In genomic region chr7:50356212-50356944, GRCh38 we compare ENCODE assay signal across 9 cellular contexts. TPM values are rescaled to one million over a fixed set of nuclear protein-coding genes. Genes with fewer than 3 reads are reported as not detected.
DNase-seq lines count a peak whose midpoint lies in the region; ATAC-seq and TF ChIP-seq lines count a peak whose summit lies in the region.
"Had no signal": no experiment of that assay in that cellular context is flagged by ENCODE, and none has a peak within 500 bp of the region (broad histone marks: within the 10 kb centered on the region; RNA-seq: fewer than 3 reads in every experiment).

No MANE protein-coding gene starts in this region.

- H3K4me3 ChIP-seq in trophoblast cell (ENCODE audit: low read depth, low read length) (no peak overlapping the region), Caco-2 (ENCODE audit: low read depth, low read length) (no peak overlapping the region)
- H3K4me3 ChIP-seq: smooth muscle cell had no signal

- no peaks in the 10 kb centered on the region for H3K36me3 ChIP-seq in trophoblast cell (ENCODE audit: control insufficient read depth in 1 of 2, insufficient read depth in 2 of 2, low read length in 2 of 2)
- H3K36me3 ChIP-seq in Caco-2 (ENCODE audit: control insufficient read depth, insufficient read depth, low read length), result no peaks in the 10 kb centered on the region

- H3K27me3 ChIP-seq in trophoblast cell (ENCODE audit: insufficient read depth, low read length) (no peaks in the 10 kb centered on the region), Caco-2 (replicated peaks; ENCODE audit: control insufficient read depth, insufficient read depth, low read length) (no peaks in the 10 kb centered on the region)

- no peak overlapping the region for H2BK12ac ChIP-seq in trophoblast cell (ENCODE audit: low read length)

- DNase-seq in G401 (ENCODE audit: low spot score), result peak; percentile 5
- peak; percentile 84 for DNase-seq in OCI-M1 (lab: John Stamatoyannopoulos, UW)
- DNase-seq in effector memory CD8-positive, alpha-beta T cell, result no peak
- peak; percentile 24 to 38 for DNase-seq in trophoblast cell
- DNase-seq in kidney glomerular epithelial cell (lab: John Stamatoyannopoulos, UW), result no peak
- DNase-seq in SW480 (ENCODE audit: low spot score), result no peak
- DNase-seq in Caco-2, result no peak
- DNase-seq in cortex of kidney (lab: John Stamatoyannopoulos, UW), result no peak

- no peaks in the 10 kb centered on the region for H3K9me3 Mint-ChIP-seq in effector memory CD8-positive, alpha-beta T cell
- no peaks in the 10 kb centered on the region for H3K9me3 Mint-ChIP-seq in Caco-2 (ENCODE audit: unreplicated experiment)

- H3K27ac ChIP-seq in trophoblast cell (ENCODE audit: low read depth, low read length), result no peak overlapping the region

- ATAC-seq in effector memory CD8-positive, alpha-beta T cell (replicated peaks), result no peak

- H3K79me2 ChIP-seq in trophoblast cell (ENCODE audit: control insufficient read depth, insufficient read depth, low read length, poor library complexity), result no peaks in the 10 kb centered on the region

- H3K4me2 ChIP-seq in trophoblast cell (ENCODE audit: low read length), result no peak overlapping the region
- H3K4me2 ChIP-seq: smooth muscle cell had no signal

- H3K27me3 Mint-ChIP-seq in effector memory CD8-positive, alpha-beta T cell, result no peaks in the 10 kb centered on the region
- H3K27me3 Mint-ChIP-seq in Caco-2 (ENCODE audit: insufficient read depth, unreplicated experiment), result peaks cover 22% of the 10 kb centered on the region

- no peak overlapping the region for H3K4ac ChIP-seq in trophoblast cell (ENCODE audit: low read depth, low read length)

- H4K8ac ChIP-seq in trophoblast cell (ENCODE audit: low read depth, low read length), result no peak overlapping the region

- H3K4me3 Mint-ChIP-seq in effector memory CD8-positive, alpha-beta T cell, result peak overlapping the region; percentile 83 to 86
- H3K4me3 Mint-ChIP-seq in Caco-2 (ENCODE audit: unreplicated experiment), result no peak overlapping the region

- H3K4me1 ChIP-seq in trophoblast cell (ENCODE audit: control insufficient read depth in 1 of 2, insufficient read depth in 2 of 2, low read length in 2 of 2) (peaks cover 5 to 14% of the 10 kb centered on the region in 2 experiments), Caco-2 (no peaks in the 10 kb centered on the region)

- no peak overlapping the region for H2AFZ ChIP-seq in trophoblast cell (ENCODE audit: insufficient read depth, low read length, poor library complexity)

- H3K4me1 Mint-ChIP-seq in effector memory CD8-positive, alpha-beta T cell (ENCODE audit: low read depth in 2 of 2), result peaks cover 82 to 86% of the 10 kb centered on the region in 2 donors
- H3K4me1 Mint-ChIP-seq in Caco-2 (ENCODE audit: low read depth, unreplicated experiment), result no peaks in the 10 kb centered on the region

- no peak overlapping the region for H3K9ac ChIP-seq in trophoblast cell (ENCODE audit: low read length)

- POLR2A ChIA-PET in Caco-2 (lab: Charles Lee), result no interaction called here

- H2BK120ac ChIP-seq in trophoblast cell (ENCODE audit: insufficient read depth, low read length, poor library complexity), result no peak overlapping the region

- intact Hi-C loops in Caco-2 (cut with micrococcal nuclease; ENCODE audit: unreplicated experiment), result no loop called here

- peaks cover 92% of the 10 kb centered on the region for H3K36me3 Mint-ChIP-seq in effector memory CD8-positive, alpha-beta T cell (ENCODE audit: insufficient read depth)
- no peaks in the 10 kb centered on the region for H3K36me3 Mint-ChIP-seq in Caco-2 (ENCODE audit: insufficient read depth, unreplicated experiment)

- no peak overlapping the region for H3K23ac ChIP-seq in trophoblast cell (ENCODE audit: low read length)

- H3K27ac Mint-ChIP-seq in effector memory CD8-positive, alpha-beta T cell, result peak overlapping the region; percentile 99 to 100
- no peak overlapping the region for H3K27ac Mint-ChIP-seq in Caco-2 (ENCODE audit: unreplicated experiment)

- H2AK5ac ChIP-seq in trophoblast cell (ENCODE audit: low read length), result no peak overlapping the region

- no peak overlapping the region for H3K14ac ChIP-seq in trophoblast cell (ENCODE audit: low read length)

- WGBS in trophoblast cell (ENCODE audit: extremely low coverage, insufficient coverage, insufficient read length), result no CpG with 5 or more reads among the region's 15 CpGs

- H2BK5ac ChIP-seq in trophoblast cell (ENCODE audit: low read depth, low read length, poor library complexity), result no peak overlapping the region

- no peak overlapping the region for H3K18ac ChIP-seq in trophoblast cell (ENCODE audit: low read length)

- H4K12ac ChIP-seq in trophoblast cell (ENCODE audit: low read depth, low read length), result no peak overlapping the region

- H3K79me1 ChIP-seq in trophoblast cell (ENCODE audit: low read length), result no peaks in the 10 kb centered on the region

- no peak overlapping the region for H4K91ac ChIP-seq in trophoblast cell (ENCODE audit: low read depth, low read length)

- H3K9me3 ChIP-seq in trophoblast cell (ENCODE audit: insufficient read depth, low read depth, low read length) (no peaks in the 10 kb centered on the region), Caco-2 (no peaks in the 10 kb centered on the region)

- in situ Hi-C loops in G401 (cut with HindIII; ENCODE audit: low sequenced_read_pairs), result no loop called here

- TF ChIP-seq CTCF in Caco-2 (IDR thresholded peaks at IDR 0.05; ENCODE audit: insufficient read depth in 1 of 2, low read depth in 1 of 2, low read length in 1 of 2, severe bottlenecking in 1 of 2, unreplicated experiment in 1 of 2), result no peak

- BruUV-seq in Caco-2 (replicated peaks; lab: Mats Ljungman, UMichigan), result no TSS peak

- CTCF ChIA-PET in Caco-2 (lab: Charles Lee), result no interaction called here

RNA-seq across cellular contexts. Expression of gene IKZF1, which starts 51.9 kb away (rescaled TPM):
- not detected in 2 replicates for total RNA-seq in G401 (2014; rRNA removed; shearing (Covaris generic))
- 0.25 and 0.28 TPM in 2 replicates for polyA plus RNA-seq in trophoblast cell (2013)
- total RNA-seq in Caco-2 (2022), result not detected in 2 replicates
- total RNA-seq: smooth muscle cell had no signal
- polyA plus RNA-seq: smooth muscle cell had no signal

Comparison
In these comparisons a context has a peak if more than half of its experiments do, and no peak if none do; other contexts are left out.
1. DNase-seq: peak in G401 (single experiment), OCI-M1 (single experiment) and trophoblast cell (2 of 2); none in effector memory CD8-positive, alpha-beta T cell (0 of 3), kidney glomerular epithelial cell (single experiment), SW480 (single experiment), Caco-2 (0 of 2) and cortex of kidney (single experiment).